8 cellular contexts compared by ENCODE assay signal in genomic region chr12:125183187-125184067, GRCh38. TPM values are rescaled to one million over a fixed set of nuclear protein-coding genes. Genes with fewer than 3 reads are reported as not detected.
DNase-seq lines count a peak whose midpoint lies in the region; ATAC-seq and TF ChIP-seq lines count a peak whose summit lies in the region.

No MANE protein-coding gene starts in this region.

- DNase-seq in RWPE1 (ENCODE audit: low spot score), result peak; percentile 88
- peak; percentile 65 for DNase-seq in activated gamma-delta T cell treated with anti-CD3 and anti-CD28 coated beads, Interleukin-2, amount 50 U/mL, for 16 hours (ENCODE audit: low read depth)
- DNase-seq in glomerular visceral epithelial cell (ENCODE audit: extremely low spot score), result peak; percentile 78
- DNase-seq in trophoblast cell, result peak; percentile 41 to 86
- peak; percentile 89 for DNase-seq in type B pancreatic cell (ENCODE audit: extremely low spot score, unreplicated experiment)

- H3K23ac ChIP-seq in trophoblast cell (ENCODE audit: low read length), result no peak overlapping the region

- H3K27me3 Mint-ChIP-seq in IgD-negative memory B cell (peaks cover 48% of the 10 kb centered on the region), type B pancreatic cell (peaks cover 76% of the 10 kb centered on the region)

- peak overlapping the region; percentile 67 for H3K4me2 ChIP-seq in DOHH2 (ENCODE audit: low read length)
- H3K4me2 ChIP-seq in trophoblast cell (ENCODE audit: low read length), result peak overlapping the region; percentile 44

- H2AK5ac ChIP-seq in trophoblast cell (ENCODE audit: low read length), result no peak overlapping the region

- no peak overlapping the region for H3K14ac ChIP-seq in trophoblast cell (ENCODE audit: low read length)

- H3K27ac ChIP-seq in DOHH2 (ENCODE audit: low read depth, low read length) (no peak overlapping the region), RWPE1 (no peak overlapping the region), trophoblast cell (ENCODE audit: low read depth, low read length) (no peak overlapping the region)

- H3K4me1 ChIP-seq in DOHH2 (ENCODE audit: control insufficient read depth, low read length), result peaks cover 20% of the 10 kb centered on the region
- peaks cover 14 to 17% of the 10 kb centered on the region in 2 experiments for H3K4me1 ChIP-seq in trophoblast cell (ENCODE audit: control insufficient read depth in 1 of 2, insufficient read depth in 2 of 2, low read length in 2 of 2)

- H3K36me3 ChIP-seq in DOHH2 (ENCODE audit: control insufficient read depth, low read length) (no peaks in the 10 kb centered on the region), trophoblast cell (ENCODE audit: control insufficient read depth in 1 of 2, insufficient read depth in 2 of 2, low read length in 2 of 2) (no peaks in the 10 kb centered on the region)

- no peaks in the 10 kb centered on the region for H3K79me2 ChIP-seq in DOHH2 (ENCODE audit: control insufficient read depth, low read length)
- H3K79me2 ChIP-seq in trophoblast cell (ENCODE audit: control insufficient read depth, insufficient read depth, low read length, poor library complexity), result no peaks in the 10 kb centered on the region

- CTCF ChIA-PET in RWPE1 (lab: Yijun Ruan, JAX), result interaction anchor here (0.5 to 1.8 kb wide), 21 partner anchors 14 to 557 kb away, joined by 3 to 7 read pairs (median 3); no protein-coding TSS in a partner anchor

- no peaks in the 10 kb centered on the region for H3K9me3 ChIP-seq in DOHH2 (ENCODE audit: control insufficient read depth, insufficient read depth, low read length)
- no peaks in the 10 kb centered on the region for H3K9me3 ChIP-seq in trophoblast cell (ENCODE audit: insufficient read depth, low read depth, low read length)

- H3K27me3 ChIP-seq in DOHH2 (ENCODE audit: control insufficient read depth, low read length), result peaks cover 32% of the 10 kb centered on the region
- peaks cover 37% of the 10 kb centered on the region for H3K27me3 ChIP-seq in trophoblast cell (ENCODE audit: insufficient read depth, low read length)

- H2BK5ac ChIP-seq in trophoblast cell (ENCODE audit: low read depth, low read length, poor library complexity), result no peak overlapping the region

- no peak overlapping the region for H2BK120ac ChIP-seq in trophoblast cell (ENCODE audit: insufficient read depth, low read length, poor library complexity)

- H3K9ac ChIP-seq in trophoblast cell (ENCODE audit: low read length), result no peak overlapping the region

- peak overlapping the region in 1 of 3 donors; percentile 18 for H3K27ac Mint-ChIP-seq in IgD-negative memory B cell
- no peak overlapping the region for H3K27ac Mint-ChIP-seq in type B pancreatic cell

- H3K36me3 Mint-ChIP-seq in IgD-negative memory B cell (no peaks in the 10 kb centered on the region), type B pancreatic cell (no peaks in the 10 kb centered on the region)

- no peak overlapping the region for H4K12ac ChIP-seq in trophoblast cell (ENCODE audit: low read depth, low read length)

- WGBS in trophoblast cell (ENCODE audit: extremely low coverage, insufficient coverage, insufficient read length), result no CpG with 5 or more reads among the region's 27 CpGs

- peak overlapping the region in 3 of 4 donors; percentile 13 to 60 (median 25) for H3K4me3 Mint-ChIP-seq in IgD-negative memory B cell
- peak overlapping the region; percentile 78 for H3K4me3 Mint-ChIP-seq in type B pancreatic cell

- H3K18ac ChIP-seq in trophoblast cell (ENCODE audit: low read length), result no peak overlapping the region

- H3K4me3 ChIP-seq in DOHH2 (ENCODE audit: low read length), result peak overlapping the region; percentile 44; the same call in 1 of the 2 replicates
- H3K4me3 ChIP-seq in trophoblast cell (ENCODE audit: low read depth, low read length), result peak overlapping the region; percentile 32

- no peaks in the 10 kb centered on the region for H3K79me1 ChIP-seq in trophoblast cell (ENCODE audit: low read length)

- H2AFZ ChIP-seq in trophoblast cell (ENCODE audit: insufficient read depth, low read length, poor library complexity), result no peak overlapping the region

- H4K20me1 ChIP-seq in DOHH2 (ENCODE audit: control insufficient read depth, insufficient read depth, low read depth, low read length), result no peaks in the 10 kb centered on the region

- H4K91ac ChIP-seq in trophoblast cell (ENCODE audit: low read depth, low read length), result no peak overlapping the region

- peaks cover 5% of the 10 kb centered on the region; the same call in 1 of the 2 replicates for H3F3A ChIP-seq in DOHH2 (ENCODE audit: control insufficient read depth, insufficient read depth)

- no peak overlapping the region for H4K8ac ChIP-seq in trophoblast cell (ENCODE audit: low read depth, low read length)

- H2BK12ac ChIP-seq in trophoblast cell (ENCODE audit: low read length), result no peak overlapping the region

- H3K9me3 Mint-ChIP-seq in IgD-negative memory B cell (no peaks in the 10 kb centered on the region), type B pancreatic cell (no peaks in the 10 kb centered on the region)

- H3K9me2 ChIP-seq in DOHH2 (replicated peaks; ENCODE audit: control insufficient read depth, low read length), result no peaks in the 10 kb centered on the region

- POLR2A ChIA-PET in RWPE1 (lab: Yijun Ruan, JAX; ENCODE audit: low non-redundant PET), result no interaction called here

- H3K4me1 Mint-ChIP-seq in IgD-negative memory B cell, result peaks cover 6 to 9% (median 7%) of the 10 kb centered on the region in 3 donors
- H3K4me1 Mint-ChIP-seq in type B pancreatic cell (ENCODE audit: unreplicated experiment), result peaks cover 11% of the 10 kb centered on the region

- TF ChIP-seq CTCF in DOHH2 (IDR thresholded peaks at IDR 0.05; ENCODE audit: low read depth, low read length, poor library complexity, severe bottlenecking) (peak; percentile 97), RWPE1 (conservative IDR thresholded peaks at IDR 0.05; ENCODE audit: low read depth) (peak; percentile 98), type B pancreatic cell (conservative IDR thresholded peaks at IDR 0.05) (peak; percentile 99)

- no peak overlapping the region for H3K4ac ChIP-seq in trophoblast cell (ENCODE audit: low read depth, low read length)

- ATAC-seq in GM21526 (IDR thresholded peaks at IDR 0.05; ENCODE audit: low FRiP score, unreplicated experiment), result peak; percentile 76

RNA-seq across cellular contexts. Expression of gene TMEM132B, which starts 2.8 kb away (rescaled TPM):
- not detected for polyA plus RNA-seq in IgD-negative memory B cell
- 2.8 and 3.0 TPM in 2 replicates for polyA plus RNA-seq in trophoblast cell (2013)
- total RNA-seq in type B pancreatic cell (ENCODE audit: low replicate concordance), result 14.1 and 25.4 TPM in 2 replicates
